ENCODE assay signal across 8 cellular contexts in genomic region chr9:4666042-4666699, GRCh38. TPM values are rescaled to one million over a fixed set of nuclear protein-coding genes. Genes with fewer than 3 reads are reported as not detected.
DNase-seq lines count a peak whose midpoint lies in the region; ATAC-seq and TF ChIP-seq lines count a peak whose summit lies in the region.

A gene with protein sequence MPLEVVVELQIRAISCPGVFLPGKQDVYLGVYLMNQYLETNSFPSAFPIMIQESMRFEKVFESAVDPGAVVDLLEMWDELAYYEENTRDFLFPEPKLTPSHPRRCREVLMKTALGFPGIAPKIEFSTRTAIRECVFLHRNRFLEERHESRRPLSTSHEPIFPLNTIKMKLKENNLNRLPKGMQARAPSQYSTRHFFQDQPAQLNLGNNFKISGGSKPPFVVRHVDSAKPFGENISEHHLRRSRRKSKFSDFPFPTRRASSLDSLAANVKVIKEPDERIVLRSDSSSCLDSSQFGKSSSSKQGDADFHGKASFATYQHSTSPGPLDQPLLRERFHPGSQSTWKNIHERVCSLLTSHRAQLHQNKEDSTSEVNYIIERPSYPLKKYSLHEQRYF (minus strand): TSS chr9:4666480. CDS start chr9:4666250, 230 bp downstream.

- peak within 1 kb of the TSS; percentile 70 for H3K4me3 Mint-ChIP-seq in activated CD8-positive, alpha-beta memory T cell treated with anti-CD3 and anti-CD28 coated beads, Interleukin-2, amount 10 ng/mL, durations not matched to agents 7 days and 5 days
- H3K4me3 Mint-ChIP-seq in endodermal cell (peak within 1 kb of the TSS; percentile 69), memory B cell (peak within 1 kb of the TSS; percentile 78)
- peak within 1 kb of the TSS; percentile 73 for H3K4me3 Mint-ChIP-seq in stimulated activated memory B cell treated with anti-CD40 and anti-IgM and Interleukin-4, amounts not matched to agents 10 μg/mL and 1 μg/mL and 100 μg/mL, for 72 hours

- H3K36me3 ChIP-seq in endodermal cell (ENCODE audit: control insufficient read depth, insufficient read depth, low read length): no peaks in the 10 kb centered on the region

- ATAC-seq in GM21529 (IDR thresholded peaks at IDR 0.05; ENCODE audit: unreplicated experiment) (peak; percentile 37), memory B cell (ENCODE audit: low read depth) (peak; percentile 43), HG03432 (IDR thresholded peaks at IDR 0.05; ENCODE audit: unreplicated experiment) (no peak)
- ATAC-seq in activated CD8-positive, alpha-beta memory T cell treated with anti-CD3 and anti-CD28 coated beads, Interleukin-2, amount 10 ng/mL, durations not matched to agents 7 days and 5 days: peak; percentile 45
- peak; percentile 65 for ATAC-seq in stimulated activated memory B cell treated with anti-CD40 and anti-IgM and Interleukin-4, amounts not matched to agents 10 μg/mL and 1 μg/mL and 100 μg/mL, for 72 hours

- peaks cover 75% of the 10 kb centered on the region for H3K4me1 Mint-ChIP-seq in activated CD8-positive, alpha-beta memory T cell treated with anti-CD3 and anti-CD28 coated beads, Interleukin-2, amount 10 ng/mL, durations not matched to agents 7 days and 5 days
- H3K4me1 Mint-ChIP-seq in endodermal cell: peaks cover 39% of the 10 kb centered on the region
- H3K4me1 Mint-ChIP-seq in memory B cell: peaks cover 46% of the 10 kb centered on the region
- peaks cover 51% of the 10 kb centered on the region for H3K4me1 Mint-ChIP-seq in stimulated activated memory B cell treated with anti-CD40 and anti-IgM and Interleukin-4, amounts not matched to agents 10 μg/mL and 1 μg/mL and 100 μg/mL, for 72 hours

- CTCF ChIA-PET in activated CD8-positive, alpha-beta memory T cell treated with anti-CD3 and anti-CD28 coated beads, Interleukin-2, amount 10 ng/mL, durations not matched to agents 7 days and 5 days (lab: Charles Lee): interaction anchor here (0.9 to 1.9 kb wide), 8 partner anchors 8 to 93 kb away, joined by 3 to 6 read pairs (median 4); partner anchors contain the start of gene AK3

- H3K9me3 ChIP-seq in endodermal cell (ENCODE audit: control insufficient read depth, low read length): no peaks in the 10 kb centered on the region

- peak; percentile 37 for TF ChIP-seq CTCF in endodermal cell (conservative IDR thresholded peaks at IDR 0.05)

- H3K27ac ChIP-seq in endodermal cell (ENCODE audit: low read depth, low read length): no peak within 1 kb of the TSS

- no peaks in the 10 kb centered on the region for H3K36me3 Mint-ChIP-seq in activated CD8-positive, alpha-beta memory T cell treated with anti-CD3 and anti-CD28 coated beads, Interleukin-2, amount 10 ng/mL, durations not matched to agents 7 days and 5 days
- H3K36me3 Mint-ChIP-seq in endodermal cell (ENCODE audit: low read depth) (no peaks in the 10 kb centered on the region), memory B cell (no peaks in the 10 kb centered on the region)
- H3K36me3 Mint-ChIP-seq in stimulated activated memory B cell treated with anti-CD40 and anti-IgM and Interleukin-4, amounts not matched to agents 10 μg/mL and 1 μg/mL and 100 μg/mL, for 72 hours: no peaks in the 10 kb centered on the region

- DNase-seq in Ammon's horn (ENCODE audit: low spot score) (peak; percentile 80), NCI-H345 (lab: John Stamatoyannopoulos, UW) (peak; percentile 73), endodermal cell (peak; percentile 66), memory B cell (ENCODE audit: low spot score in 2 of 2) (peak in 1 of 2 donors; percentile 34)
- DNase-seq in activated CD8-positive, alpha-beta memory T cell treated with anti-CD3 and anti-CD28 coated beads, Interleukin-2, amount 10 ng/mL, durations not matched to agents 7 days and 5 days: peak; percentile 61

- peak within 1 kb of the TSS; percentile 52 for H3K9ac ChIP-seq in endodermal cell (ENCODE audit: extremely low read depth, low read length, poor library complexity, severe bottlenecking)

- no peaks in the 10 kb centered on the region for H3K9me3 Mint-ChIP-seq in activated CD8-positive, alpha-beta memory T cell treated with anti-CD3 and anti-CD28 coated beads, Interleukin-2, amount 10 ng/mL, durations not matched to agents 7 days and 5 days (ENCODE audit: low read depth)
- H3K9me3 Mint-ChIP-seq in endodermal cell (no peaks in the 10 kb centered on the region), memory B cell (no peaks in the 10 kb centered on the region)
- H3K9me3 Mint-ChIP-seq in stimulated activated memory B cell treated with anti-CD40 and anti-IgM and Interleukin-4, amounts not matched to agents 10 μg/mL and 1 μg/mL and 100 μg/mL, for 72 hours: no peaks in the 10 kb centered on the region

- H3K27me3 Mint-ChIP-seq in activated CD8-positive, alpha-beta memory T cell treated with anti-CD3 and anti-CD28 coated beads, Interleukin-2, amount 10 ng/mL, durations not matched to agents 7 days and 5 days: peaks cover 3% of the 10 kb centered on the region
- H3K27me3 Mint-ChIP-seq in endodermal cell (ENCODE audit: insufficient read depth) (no peaks in the 10 kb centered on the region), memory B cell (peaks cover 6% of the 10 kb centered on the region)
- no peaks in the 10 kb centered on the region for H3K27me3 Mint-ChIP-seq in stimulated activated memory B cell treated with anti-CD40 and anti-IgM and Interleukin-4, amounts not matched to agents 10 μg/mL and 1 μg/mL and 100 μg/mL, for 72 hours

- H3K4me1 ChIP-seq in endodermal cell (ENCODE audit: control insufficient read depth, insufficient read depth, low read length): peaks cover 10% of the 10 kb centered on the region

- peak within 1 kb of the TSS; percentile 82 for H3K4me3 ChIP-seq in endodermal cell (ENCODE audit: low read length)

- H3K27ac Mint-ChIP-seq in activated CD8-positive, alpha-beta memory T cell treated with anti-CD3 and anti-CD28 coated beads, Interleukin-2, amount 10 ng/mL, durations not matched to agents 7 days and 5 days: peak within 1 kb of the TSS; percentile 8
- H3K27ac Mint-ChIP-seq in endodermal cell: peak within 1 kb of the TSS; percentile 47
- peak within 1 kb of the TSS; percentile 64 for H3K27ac Mint-ChIP-seq in memory B cell
- H3K27ac Mint-ChIP-seq in stimulated activated memory B cell treated with anti-CD40 and anti-IgM and Interleukin-4, amounts not matched to agents 10 μg/mL and 1 μg/mL and 100 μg/mL, for 72 hours: peak within 1 kb of the TSS; percentile 21

- H3K27me3 ChIP-seq in endodermal cell (ENCODE audit: control insufficient read depth, insufficient read depth, low read length, poor library complexity, severe bottlenecking): no peaks in the 10 kb centered on the region

- WGBS in endodermal cell (ENCODE audit: insufficient coverage in 1 of 2, insufficient read length in 1 of 2), 2 experiments: 4 to 10% methylated on average over 10 to 36 of the region's 36 CpGs

RNA-seq across cellular contexts. Expression of the gene that starts here (rescaled TPM):
- total RNA-seq in activated CD8-positive, alpha-beta memory T cell treated with anti-CD3 and anti-CD28 coated beads, Interleukin-2, amount 10 ng/mL, durations not matched to agents 7 days and 5 days: under 1 TPM; 0.56 to 0.73 TPM
- 1 to 10 TPM; 1.2 to 2.0 TPM for total RNA-seq in endodermal cell
- 0.89 TPM for polyA plus RNA-seq in endodermal cell (2013, experiment 1 of 2)
- 0.95 TPM for polyA plus RNA-seq in endodermal cell (2013, experiment 2 of 2)

Comparison
In these comparisons a context has a peak if more than half of its experiments do, and no peak if none do; other contexts are left out.
1. Peak in DNase-seq and ATAC-seq in activated CD8-positive, alpha-beta memory T cell treated with anti-CD3 and anti-CD28 coated beads, Interleukin-2, amount 10 ng/mL, durations not matched to agents 7 days and 5 days; RNA of the gene not detected or under 1 TPM.
2. H3K27ac Mint-ChIP-seq: peak in every context shown above with its lines; median percentile 64 in memory B cell; 47 in endodermal cell; 21 in stimulated activated memory B cell treated with anti-CD40 and anti-IgM and Interleukin-4, amounts not matched to agents 10 μg/mL and 1 μg/mL and 100 μg/mL, for 72 hours; 8 in activated CD8-positive, alpha-beta memory T cell treated with anti-CD3 and anti-CD28 coated beads, Interleukin-2, amount 10 ng/mL, durations not matched to agents 7 days and 5 days.